Comparison of ENCODE assay signal across 30 cellular contexts in genomic region chr4:10971800-10972398, GRCh38.
"Had no signal": no experiment of that assay in that cellular context is flagged by ENCODE, and none has a peak within 500 bp of the region (broad histone marks: within the 10 kb centered on the region; RNA-seq: fewer than 3 reads in every experiment).

No MANE protein-coding gene starts in this region.

- DNase-seq: activated CD4-positive, alpha-beta T cell treated with anti-CD3 and anti-CD28 coated beads, Interleukin-2, amount 10 ng/mL, durations not matched to agents 7 days and 5 days; activated CD4-positive, CD25-positive, alpha-beta regulatory T cell treated with anti-CD3 and anti-CD28 coated beads, Interleukin-2, amount 50 U/mL, for 72 hours; activated CD8-positive, alpha-beta memory T cell treated with anti-CD3 and anti-CD28 coated beads, Interleukin-2, amount 10 ng/mL, durations not matched to agents 7 days and 5 days; activated CD8-positive, alpha-beta T cell treated with anti-CD3 and anti-CD28 coated beads for 36 hours; activated naive CD4-positive, alpha-beta T cell; activated T-cell treated with anti-CD3 and anti-CD28 coated beads for 4 hours; adrenal gland; brain microvascular endothelial cell; colonic mucosa; dorsolateral prefrontal cortex; effector memory CD8-positive, alpha-beta T cell; left lung; naive thymus-derived CD8-positive, alpha-beta T cell; posterior cingulate gyrus; small intestine; stimulated activated CD4-positive, alpha-beta T cell treated with anti-CD3 and anti-CD28 coated beads, Interleukin-2, amount 100 ng/mL, for 24 hours; stomach; T-helper 2 cell; transverse colon had no signal

- H3K36me3 Mint-ChIP-seq: activated CD8-positive, alpha-beta memory T cell treated with anti-CD3 and anti-CD28 coated beads, Interleukin-2, amount 10 ng/mL, durations not matched to agents 7 days and 5 days; activated naive CD8-positive, alpha-beta T cell; mesothelial cell of epicardium; naive thymus-derived CD8-positive, alpha-beta T cell; neural progenitor cell had no signal

- H3K4me3 ChIP-seq: adrenal gland, ascending aorta, colonic mucosa, dorsolateral prefrontal cortex, left lung, neural progenitor cell, stomach, transverse colon had no signal

- H3K9ac ChIP-seq: neural progenitor cell had no signal

- H3K27ac ChIP-seq: adrenal gland, ascending aorta, brain microvascular endothelial cell, colonic mucosa, dorsolateral prefrontal cortex, left lung, neural progenitor cell, stomach, transverse colon, VCaP had no signal

- H3K27me3 ChIP-seq: adrenal gland, ascending aorta, brain microvascular endothelial cell, colonic mucosa, dorsolateral prefrontal cortex, left lung, neural progenitor cell, stomach, transverse colon had no signal

- H3K36me3 ChIP-seq: adrenal gland, ascending aorta, brain microvascular endothelial cell, colonic mucosa, left lung, neural progenitor cell, stomach, transverse colon had no signal

- H3K9me3 ChIP-seq: adrenal gland, ascending aorta, colonic mucosa, left lung, stomach, transverse colon had no signal

- H3K27ac Mint-ChIP-seq: activated CD4-positive, alpha-beta T cell treated with anti-CD3 and anti-CD28 coated beads, Interleukin-2, amount 10 ng/mL, durations not matched to agents 7 days and 5 days; activated CD8-positive, alpha-beta memory T cell treated with anti-CD3 and anti-CD28 coated beads, Interleukin-2, amount 10 ng/mL, durations not matched to agents 7 days and 5 days; activated CD8-positive, alpha-beta T cell treated with anti-CD3 and anti-CD28 coated beads for 36 hours; activated naive CD8-positive, alpha-beta T cell; activated T-helper 2 cell treated with anti-CD3 and anti-CD28 coated beads, Interferon-gamma antibody, Interleukin-2, Interleukin-4, amounts not matched to agents 10 μg/mL and 5 μg/mL and 100 μg/mL, durations not matched to agents 14 hours and 24 hours and 36 hours; effector memory CD8-positive, alpha-beta T cell; mesothelial cell of epicardium; naive thymus-derived CD8-positive, alpha-beta T cell; neural progenitor cell; stimulated activated memory B cell treated with anti-CD40 and anti-IgM and Interleukin-4, amounts not matched to agents 10 μg/mL and 1 μg/mL and 100 μg/mL, for 72 hours had no signal

- H3K9me3 Mint-ChIP-seq: activated CD4-positive, alpha-beta T cell treated with anti-CD3 and anti-CD28 coated beads, Interleukin-2, amount 10 ng/mL, durations not matched to agents 7 days and 5 days; effector memory CD8-positive, alpha-beta T cell; mesothelial cell of epicardium; neural progenitor cell had no signal

- H3K4me2 ChIP-seq: neural progenitor cell had no signal

- H3K4me1 ChIP-seq: adrenal gland, ascending aorta, colonic mucosa, left lung, neural progenitor cell, stomach, transverse colon had no signal

- H2AFZ ChIP-seq: neural progenitor cell had no signal

- FAIRE-seq: endothelial cell of umbilical vein, small intestine, urothelium cell line had no signal

- H3K4me3 Mint-ChIP-seq: activated CD4-positive, alpha-beta T cell treated with anti-CD3 and anti-CD28 coated beads, Interleukin-2, amount 10 ng/mL, durations not matched to agents 7 days and 5 days; activated CD8-positive, alpha-beta memory T cell treated with anti-CD3 and anti-CD28 coated beads, Interleukin-2, amount 10 ng/mL, durations not matched to agents 7 days and 5 days; activated CD8-positive, alpha-beta T cell treated with anti-CD3 and anti-CD28 coated beads for 36 hours; activated naive CD8-positive, alpha-beta T cell; central memory CD8-positive, alpha-beta T cell; effector memory CD8-positive, alpha-beta T cell; mesothelial cell of epicardium; naive thymus-derived CD8-positive, alpha-beta T cell; neural progenitor cell; stimulated activated memory B cell treated with anti-CD40 and anti-IgM and Interleukin-4, amounts not matched to agents 10 μg/mL and 1 μg/mL and 100 μg/mL, for 72 hours had no signal

- H3K4me1 Mint-ChIP-seq: activated CD4-positive, alpha-beta T cell treated with anti-CD3 and anti-CD28 coated beads, Interleukin-2, amount 10 ng/mL, durations not matched to agents 7 days and 5 days; activated CD8-positive, alpha-beta memory T cell treated with anti-CD3 and anti-CD28 coated beads, Interleukin-2, amount 10 ng/mL, durations not matched to agents 7 days and 5 days; central memory CD8-positive, alpha-beta T cell; mesothelial cell of epicardium had no signal

- ATAC-seq: activated CD8-positive, alpha-beta memory T cell treated with anti-CD3 and anti-CD28 coated beads, Interleukin-2, amount 10 ng/mL, durations not matched to agents 7 days and 5 days; activated CD8-positive, alpha-beta T cell treated with anti-CD3 and anti-CD28 coated beads for 36 hours; effector memory CD8-positive, alpha-beta T cell; left lung; naive thymus-derived CD8-positive, alpha-beta T cell; sciatic nerve; stimulated activated memory B cell treated with anti-CD40 and anti-IgM and Interleukin-4, amounts not matched to agents 10 μg/mL and 1 μg/mL and 100 μg/mL, for 72 hours had no signal

- H3K27me3 Mint-ChIP-seq: activated CD4-positive, alpha-beta T cell treated with anti-CD3 and anti-CD28 coated beads, Interleukin-2, amount 10 ng/mL, durations not matched to agents 7 days and 5 days; activated CD8-positive, alpha-beta memory T cell treated with anti-CD3 and anti-CD28 coated beads, Interleukin-2, amount 10 ng/mL, durations not matched to agents 7 days and 5 days; activated CD8-positive, alpha-beta T cell treated with anti-CD3 and anti-CD28 coated beads for 36 hours; effector memory CD8-positive, alpha-beta T cell; stimulated activated memory B cell treated with anti-CD40 and anti-IgM and Interleukin-4, amounts not matched to agents 10 μg/mL and 1 μg/mL and 100 μg/mL, for 72 hours had no signal
